1 cellular context compared by ENCODE assay signal in genomic region chr5:33795532-33795931, GRCh38.
TF ChIP-seq lines count a peak whose summit lies in the region.

No MANE protein-coding gene starts in this region.

TF ChIP-seq in GM23338, 12 proteins besides CTCF, POLR2A, EP300 and RAD21 (continued from another document):
- no peak for TF ChIP-seq ZNF462 (CRISPR knock-in tag; IDR thresholded peaks at IDR 0.05)
